8 cellular contexts compared by ENCODE assay signal in the genomic region with DNA sequence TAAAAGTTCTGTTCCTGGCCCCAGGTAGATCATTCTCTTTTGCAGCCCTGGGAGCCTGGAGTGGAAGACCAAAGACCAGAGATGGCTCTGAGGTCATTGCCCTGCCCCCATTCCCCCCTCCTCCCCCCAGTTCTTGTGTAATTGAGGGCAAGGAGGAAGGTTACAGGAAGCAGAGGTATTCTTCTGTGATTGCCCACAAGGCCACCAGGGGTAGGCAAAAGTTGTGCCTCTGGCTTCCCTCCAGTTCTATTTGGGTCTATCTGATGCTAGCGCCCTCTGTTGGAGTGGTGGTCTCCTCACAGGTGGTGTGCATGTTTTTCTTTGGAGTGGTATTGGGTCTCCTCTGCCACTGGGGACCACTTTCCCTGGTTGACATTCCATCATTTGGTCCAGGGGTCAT. TPM values are rescaled to one million over a fixed set of nuclear protein-coding genes. Genes with fewer than 3 reads are reported as not detected.
DNase-seq lines count a peak whose midpoint lies in the region; ATAC-seq and TF ChIP-seq lines count a peak whose summit lies in the region.

No MANE protein-coding gene starts in this region.

- no peak overlapping the region for H2BK120ac ChIP-seq in neuronal stem cell (ENCODE audit: low read depth, low read length)

- no peak overlapping the region for H3K27ac Mint-ChIP-seq in activated CD4-positive, alpha-beta memory T cell treated with anti-CD3 and anti-CD28 coated beads, Interleukin-2, amount 10 ng/mL, durations not matched to agents 7 days and 5 days

- H3K4me2 ChIP-seq in neuronal stem cell (ENCODE audit: insufficient read depth, low read length, poor library complexity, severe bottlenecking) = no peak overlapping the region

- H3K36me3 Mint-ChIP-seq in activated CD4-positive, alpha-beta memory T cell treated with anti-CD3 and anti-CD28 coated beads, Interleukin-2, amount 10 ng/mL, durations not matched to agents 7 days and 5 days (ENCODE audit: low read depth) = no peaks in the 10 kb centered on the region

- H3K4me3 Mint-ChIP-seq in activated CD4-positive, alpha-beta memory T cell treated with anti-CD3 and anti-CD28 coated beads, Interleukin-2, amount 10 ng/mL, durations not matched to agents 7 days and 5 days = no peak overlapping the region

- no peaks in the 10 kb centered on the region for H3K9me3 Mint-ChIP-seq in activated CD4-positive, alpha-beta memory T cell treated with anti-CD3 and anti-CD28 coated beads, Interleukin-2, amount 10 ng/mL, durations not matched to agents 7 days and 5 days

- H3K4me3 ChIP-seq in AG10803 (ENCODE audit: low read length) (no peak overlapping the region), neuronal stem cell (ENCODE audit: low read length in 2 of 2) (no peak overlapping the region)

- H2BK15ac ChIP-seq in neuronal stem cell (ENCODE audit: low read length) = no peak overlapping the region

- no peak overlapping the region for H2AFZ ChIP-seq in neuronal stem cell (ENCODE audit: low read length)

- H4K91ac ChIP-seq in neuronal stem cell (ENCODE audit: low read depth, low read length, poor library complexity) = no peak overlapping the region

- no peak overlapping the region for H3K23ac ChIP-seq in neuronal stem cell (ENCODE audit: low read depth, low read length, poor library complexity)

- POLR2A ChIA-PET in activated CD4-positive, alpha-beta memory T cell treated with anti-CD3 and anti-CD28 coated beads, Interleukin-2, amount 10 ng/mL, durations not matched to agents 7 days and 5 days (lab: Charles Lee) = no interaction called here

- H3K14ac ChIP-seq in neuronal stem cell (ENCODE audit: low read length) = no peak overlapping the region

- ATAC-seq in GM19328 (IDR thresholded peaks at IDR 0.05; ENCODE audit: unreplicated experiment) (no peak), GM18520 (IDR thresholded peaks at IDR 0.05; ENCODE audit: unreplicated experiment) (no peak)

- H3K27me3 ChIP-seq in neuronal stem cell (ENCODE audit: control insufficient read depth in 3 of 3, insufficient read depth in 3 of 3, low read depth in 1 of 3, low read length in 3 of 3) = no peaks in the 10 kb centered on the region

- H3K4me1 Mint-ChIP-seq in activated CD4-positive, alpha-beta memory T cell treated with anti-CD3 and anti-CD28 coated beads, Interleukin-2, amount 10 ng/mL, durations not matched to agents 7 days and 5 days = no peaks in the 10 kb centered on the region

- no peak overlapping the region for H3K27ac ChIP-seq in neuronal stem cell (replicated peaks; ENCODE audit: low read length)

- CTCF ChIA-PET in activated CD4-positive, alpha-beta memory T cell treated with anti-CD3 and anti-CD28 coated beads, Interleukin-2, amount 10 ng/mL, durations not matched to agents 7 days and 5 days (lab: Charles Lee) = interaction anchor here (0.6 to 6.2 kb wide), 6 partner anchors 22 to 474 kb away, joined by 3 to 172 read pairs (median 5); no protein-coding TSS in a partner anchor

- H3K36me3 ChIP-seq in neuronal stem cell (replicated peaks in 1 of 2; ENCODE audit: control insufficient read depth in 2 of 2, insufficient read depth in 2 of 2, low read length in 2 of 2) = no peaks in the 10 kb centered on the region

- peaks cover 1 to 21% of the 10 kb centered on the region in 2 donors for H3K4me1 ChIP-seq in neuronal stem cell (ENCODE audit: control insufficient read depth in 2 of 2, insufficient read depth in 1 of 2, low read depth in 1 of 2, low read length in 2 of 2)

- no peak overlapping the region for H2BK5ac ChIP-seq in neuronal stem cell (ENCODE audit: low read length)

- no CpG with 5 or more reads among the region's 1 CpG for WGBS in neuronal stem cell (ENCODE audit: extremely low coverage in 2 of 2, insufficient read length in 2 of 2, insufficient replicate concordance in 1 of 2), 2 donors

- H2AK5ac ChIP-seq in neuronal stem cell (ENCODE audit: low read depth, low read length) = no peak overlapping the region

- no peak overlapping the region for H2BK12ac ChIP-seq in neuronal stem cell (ENCODE audit: low read length)

- H4K8ac ChIP-seq in neuronal stem cell (ENCODE audit: low read depth, low read length) = no peak overlapping the region

- 0 out of 2 replicates have a peak, but pooled peaks have one; percentile 15 for TF ChIP-seq CTCF in AG10803 (conservative IDR thresholded peaks at IDR 0.05; ENCODE audit: low read length)

- DNase-seq in AG10803 (ENCODE audit: low read depth) (no peak), HT-29 (ENCODE audit: low spot score) (peak; percentile 49), iPS-NIHi11 (ENCODE audit: low spot score) (peak; percentile 66), neuronal stem cell (ENCODE audit: low spot score) (no peak), cerebellum (ENCODE audit: low spot score) (no peak)
- peak; percentile 42 for DNase-seq in activated CD4-positive, alpha-beta memory T cell treated with anti-CD3 and anti-CD28 coated beads, Interleukin-2, amount 10 ng/mL, durations not matched to agents 7 days and 5 days

- no peaks in the 10 kb centered on the region for H3K79me1 ChIP-seq in neuronal stem cell (ENCODE audit: low read depth, low read length)

- H3K27me3 Mint-ChIP-seq in activated CD4-positive, alpha-beta memory T cell treated with anti-CD3 and anti-CD28 coated beads, Interleukin-2, amount 10 ng/mL, durations not matched to agents 7 days and 5 days = no peaks in the 10 kb centered on the region

- H3K18ac ChIP-seq in neuronal stem cell (ENCODE audit: low read length) = no peak overlapping the region

- no peak overlapping the region for H3K9ac ChIP-seq in neuronal stem cell (ENCODE audit: low read depth, low read length, poor library complexity)

- H3K4ac ChIP-seq in neuronal stem cell (ENCODE audit: low read length) = no peak overlapping the region

- H3K9me3 ChIP-seq in neuronal stem cell (replicated peaks in 1 of 2; ENCODE audit: control insufficient read depth in 2 of 2, insufficient read depth in 1 of 2, low read depth in 1 of 2, low read length in 2 of 2) = no peaks in the 10 kb centered on the region

RNA-seq across cellular contexts. Expression of gene CRY1, which starts 41.2 kb away (rescaled TPM):
- total RNA-seq in HT-29 (2014; rRNA removed; shearing (Covaris generic)) = 24.4 and 27.1 TPM in 2 replicates
- total RNA-seq in activated CD4-positive, alpha-beta memory T cell treated with anti-CD3 and anti-CD28 coated beads, Interleukin-2, amount 10 ng/mL, durations not matched to agents 7 days and 5 days = 10 to 100 TPM; 16.4 to 16.6 TPM
- 29.5 TPM for polyA plus RNA-seq in neuronal stem cell (2013, experiment 1 of 2)
- 28.2 TPM for polyA plus RNA-seq in neuronal stem cell (2013, experiment 2 of 2)
- total RNA-seq in cerebellum = 33.6 TPM

Comparison
In these comparisons a context has a peak if more than half of its experiments do, and no peak if none do; other contexts are left out.
1. DNase-seq: peak in HT-29 (single experiment), activated CD4-positive, alpha-beta memory T cell treated with anti-CD3 and anti-CD28 coated beads, Interleukin-2, amount 10 ng/mL, durations not matched to agents 7 days and 5 days (single experiment) and iPS-NIHi11 (single experiment); none in AG10803 (single experiment), neuronal stem cell (single experiment) and cerebellum (single experiment).